ENCODE assay signal across 1 cellular context in genomic region chr17:41802961-41803682, GRCh38.
TF ChIP-seq lines count a peak whose summit lies in the region.

No MANE protein-coding gene starts in this region.

TF ChIP-seq in H1, 55 proteins besides CTCF, POLR2A, EP300 and RAD21:
- no peak for TF ChIP-seq HDAC6 (IDR thresholded peaks at IDR 0.05; ENCODE audit: low read depth, low read length)
- no peak for TF ChIP-seq BCL11A (IDR thresholded peaks at IDR 0.05; ENCODE audit: low read depth in 2 of 2, low read length in 2 of 2)
- no peak for TF ChIP-seq TCF12 (IDR thresholded peaks at IDR 0.05; ENCODE audit: low read depth, low read length)
- TF ChIP-seq MAFK (IDR thresholded peaks at IDR 0.05; ENCODE audit: low read depth, low read length) = no peak
- no peak for TF ChIP-seq YY1 (IDR thresholded peaks at IDR 0.05; ENCODE audit: low read depth, low read length)
- no peak for TF ChIP-seq SAP30 (IDR thresholded peaks at IDR 0.05; ENCODE audit: insufficient read depth, insufficient replicate concordance, low read length)
- TF ChIP-seq JUN (IDR thresholded peaks at IDR 0.05; ENCODE audit: low read depth, low read length) = no peak
- TF ChIP-seq JUND (IDR thresholded peaks at IDR 0.05; ENCODE audit: low read length) = no peak
- TF ChIP-seq CHD2 (IDR thresholded peaks at IDR 0.05; ENCODE audit: low read length) = no peak
- TF ChIP-seq SP1 (IDR thresholded peaks at IDR 0.05; ENCODE audit: low read depth, low read length) = no peak
- TF ChIP-seq SUZ12 (IDR thresholded peaks at IDR 0.05; ENCODE audit: low read length) = no peak
- no peak for TF ChIP-seq SRF (IDR thresholded peaks at IDR 0.05; ENCODE audit: low read depth, low read length)
- no peak for TF ChIP-seq TAF1 (IDR thresholded peaks at IDR 0.05; ENCODE audit: low read depth, low read length)
